8 cellular contexts compared by ENCODE assay signal in the genomic region with DNA sequence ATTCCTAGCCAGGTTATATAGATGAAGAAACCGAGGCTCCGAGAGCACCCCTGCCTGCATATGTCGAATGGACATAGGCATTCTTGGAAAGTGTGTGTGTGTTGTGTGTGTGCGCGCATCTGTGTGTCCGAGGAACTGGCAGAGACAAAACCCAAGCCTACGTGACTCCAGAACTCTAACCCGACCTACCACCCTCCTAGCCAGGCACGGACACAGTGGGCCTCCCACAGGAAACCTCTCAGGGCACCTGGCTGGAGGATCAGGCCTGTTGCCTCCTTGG. TPM values are rescaled to one million over a fixed set of nuclear protein-coding genes. Genes with fewer than 3 reads are reported as not detected.
DNase-seq lines count a peak whose midpoint lies in the region; ATAC-seq and TF ChIP-seq lines count a peak whose summit lies in the region.

No MANE protein-coding gene starts in this region.

- no peaks in the 10 kb centered on the region for H3K9me3 Mint-ChIP-seq in T-helper 2 cell treated with Interferon-gamma antibody and Interleukin-4, amounts not matched to agents 5 μg/mL and 100 μg/mL, for 36 hours
- no peaks in the 10 kb centered on the region for H3K9me3 Mint-ChIP-seq in activated T-helper 17 cell treated with anti-CD3 and anti-CD28 coated beads, Interleukin-2, amount 50 U/mL, for 72 hours

- WGBS in stomach, 5 donors, result 80 to 91% (median 87%) methylated on average over 9 of the region's 9 CpGs

- no peak overlapping the region for H3K9ac ChIP-seq in iPS-18a (ENCODE audit: low read length)

- H3K4me1 ChIP-seq in iPS-18a (ENCODE audit: control insufficient read depth, low read depth, low read length) (peaks cover 2% of the 10 kb centered on the region), stomach (peaks cover 31 to 37% (median 33%) of the 10 kb centered on the region in 4 donors)

- ATAC-seq in activated T-helper 17 cell treated with anti-CD3 and anti-CD28 coated beads, Interleukin-2, amount 50 U/mL, for 72 hours (replicated peaks), result no peak
- ATAC-seq in GM21737 (IDR thresholded peaks at IDR 0.05; ENCODE audit: unreplicated experiment), result no peak

- H3K4me1 Mint-ChIP-seq in T-helper 2 cell treated with Interferon-gamma antibody and Interleukin-4, amounts not matched to agents 5 μg/mL and 100 μg/mL, for 36 hours (ENCODE audit: low read depth), result peaks cover 1% of the 10 kb centered on the region
- peaks cover 4% of the 10 kb centered on the region for H3K4me1 Mint-ChIP-seq in activated T-helper 17 cell treated with anti-CD3 and anti-CD28 coated beads, Interleukin-2, amount 50 U/mL, for 72 hours

- H3K27ac Mint-ChIP-seq in T-helper 2 cell treated with Interferon-gamma antibody and Interleukin-4, amounts not matched to agents 5 μg/mL and 100 μg/mL, for 36 hours, result no peak overlapping the region
- H3K27ac Mint-ChIP-seq in activated T-helper 17 cell treated with anti-CD3 and anti-CD28 coated beads, Interleukin-2, amount 50 U/mL, for 72 hours, result no peak overlapping the region

- no peak for TF ChIP-seq CTCF in stomach (IDR thresholded peaks at IDR 0.05)

- peak overlapping the region; percentile 39 for H3K4me3 Mint-ChIP-seq in T-helper 2 cell treated with Interferon-gamma antibody and Interleukin-4, amounts not matched to agents 5 μg/mL and 100 μg/mL, for 36 hours
- H3K4me3 Mint-ChIP-seq in activated T-helper 17 cell treated with anti-CD3 and anti-CD28 coated beads, Interleukin-2, amount 50 U/mL, for 72 hours, result peak overlapping the region; percentile 38

- no peak for TF ChIP-seq EP300 in stomach (IDR thresholded peaks at IDR 0.05)

- intact Hi-C loops in stomach (cut with DNase I; ENCODE audit: low total_unique reads), result loop anchor here (10.0 kb wide), 1 partner anchor 119 kb away; no protein-coding TSS in a partner anchor

- H3K27me3 ChIP-seq in iPS-18a (ENCODE audit: control insufficient read depth, insufficient read depth, low read length) (peaks cover 22% of the 10 kb centered on the region), stomach (peaks cover 0 to 43% (median 18%) of the 10 kb centered on the region in 3 donors)

- H3K36me3 ChIP-seq in iPS-18a (ENCODE audit: control insufficient read depth, low read depth, low read length), result no peaks in the 10 kb centered on the region
- H3K36me3 ChIP-seq in stomach, result no peaks in the 10 kb centered on the region

- no peaks in the 10 kb centered on the region for H3K9me3 ChIP-seq in iPS-18a (ENCODE audit: control insufficient read depth, low read depth, low read length)
- H3K9me3 ChIP-seq in stomach, result no peaks in the 10 kb centered on the region

- TF ChIP-seq POLR2A in stomach (IDR thresholded peaks at IDR 0.05), result no peak

- H3K36me3 Mint-ChIP-seq in T-helper 2 cell treated with Interferon-gamma antibody and Interleukin-4, amounts not matched to agents 5 μg/mL and 100 μg/mL, for 36 hours (ENCODE audit: low read depth), result no peaks in the 10 kb centered on the region
- H3K36me3 Mint-ChIP-seq in activated T-helper 17 cell treated with anti-CD3 and anti-CD28 coated beads, Interleukin-2, amount 50 U/mL, for 72 hours (ENCODE audit: low read depth), result no peaks in the 10 kb centered on the region

- H3K27ac ChIP-seq in iPS-18a (ENCODE audit: low read length) (no peak overlapping the region), stomach (peak overlapping the region in 1 of 5 donors; percentile 56)

- H3K4me3 ChIP-seq in iPS-18a (ENCODE audit: low read length), result peak overlapping the region; percentile 50
- H3K4me3 ChIP-seq in stomach, result peak overlapping the region; percentile 53 to 59 (median 55)

- H3K27me3 Mint-ChIP-seq in T-helper 2 cell treated with Interferon-gamma antibody and Interleukin-4, amounts not matched to agents 5 μg/mL and 100 μg/mL, for 36 hours (ENCODE audit: low read depth), result peaks cover 11% of the 10 kb centered on the region
- peaks cover 4% of the 10 kb centered on the region for H3K27me3 Mint-ChIP-seq in activated T-helper 17 cell treated with anti-CD3 and anti-CD28 coated beads, Interleukin-2, amount 50 U/mL, for 72 hours

- no peak for DNase-seq in T-helper 2 cell treated with Interferon-gamma antibody and Interleukin-4, amounts not matched to agents 5 μg/mL and 100 μg/mL, for 36 hours (ENCODE audit: low spot score)
- DNase-seq in T-helper 2 cell (no peak), stomach (no peak), NAMALWA (ENCODE audit: low spot score) (no peak), SKM-1 (lab: John Stamatoyannopoulos, UW; ENCODE audit: unreplicated experiment) (no peak)

RNA-seq across cellular contexts. Expression of gene PGF, which starts 0.5 kb away (rescaled TPM):
- total RNA-seq in activated T-helper 17 cell treated with anti-CD3 and anti-CD28 coated beads, Interleukin-2, amount 50 U/mL, for 72 hours, result under 1 TPM; 0.40 to 0.48 TPM
- 10 to 100 TPM in 1 of 5 donors, 1 to 10 TPM in 3, not detected in 1; 1.8 to 13.3 (median 8.1) TPM for total RNA-seq in stomach
- polyA plus RNA-seq in stomach, result 1 to 10 TPM; 3.7 to 7.2 (median 4.8) TPM

RNA-seq across cellular contexts. Expression of gene RPS6KL1, which starts 32.9 kb away (rescaled TPM):
- total RNA-seq in activated T-helper 17 cell treated with anti-CD3 and anti-CD28 coated beads, Interleukin-2, amount 50 U/mL, for 72 hours, result 1 to 10 TPM in 1 of 2 donors, under 1 TPM in 1; 0.79 to 3.2 TPM
- 1 to 10 TPM in 2 of 5 donors, not detected in 3; 1.3 to 2.0 TPM for total RNA-seq in stomach
- 1 to 10 TPM in 2 of 3 donors, under 1 TPM in 1; 0.92 to 2.5 (median 2.0) TPM for polyA plus RNA-seq in stomach

RNA-seq across cellular contexts. Expression of gene EIF2B2, which starts 46.8 kb away (rescaled TPM):
- 10 to 100 TPM; 27.4 to 44.3 TPM for total RNA-seq in activated T-helper 17 cell treated with anti-CD3 and anti-CD28 coated beads, Interleukin-2, amount 50 U/mL, for 72 hours
- 100 to 1,000 TPM in 1 of 5 donors, 10 to 100 TPM in 3, 1 to 10 TPM in 1; 5.8 to 182 (median 23.7) TPM for total RNA-seq in stomach
- polyA plus RNA-seq in stomach, result 10 to 100 TPM; 27.6 to 32.1 (median 29.1) TPM
